1 cellular context compared by ENCODE assay signal in the genomic region with DNA sequence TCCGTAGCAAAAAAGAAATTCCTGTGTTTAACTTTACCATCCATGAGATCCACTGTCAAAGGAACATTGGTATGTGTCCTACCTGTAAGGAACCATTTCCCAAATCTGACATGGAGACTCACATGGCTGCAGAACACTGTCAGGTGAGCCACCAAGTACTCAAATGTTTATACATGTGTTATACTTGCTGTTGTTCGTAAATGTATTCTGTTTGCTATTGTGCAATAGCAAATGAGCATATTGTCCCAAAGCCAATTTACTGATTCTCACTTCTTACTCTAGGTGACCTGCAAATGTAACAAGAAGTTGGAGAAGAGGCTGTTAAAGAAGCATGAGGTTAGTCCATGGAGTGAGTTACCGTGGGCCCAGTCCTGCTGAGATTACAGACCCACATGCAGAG.
TF ChIP-seq lines count a peak whose summit lies in the region.

No MANE protein-coding gene starts in this region.

TF ChIP-seq in HepG2, 621 proteins besides CTCF, POLR2A, EP300 and RAD21:
- TF ChIP-seq U2AF2 (IDR thresholded peaks at IDR 0.05; ENCODE audit: low read depth, low read length), result no peak
- TF ChIP-seq CEBPB (IDR thresholded peaks at IDR 0.05; ENCODE audit: borderline replicate concordance, low read depth, low read length), result peak; percentile 87
- TF ChIP-seq ZNF788 (CRISPR knock-in tag; IDR thresholded peaks at IDR 0.05; ENCODE audit: borderline replicate concordance), result no peak
- no peak for TF ChIP-seq HDAC2 (CRISPR knock-in tag; IDR thresholded peaks at IDR 0.05)
- TF ChIP-seq, protein P1, sequence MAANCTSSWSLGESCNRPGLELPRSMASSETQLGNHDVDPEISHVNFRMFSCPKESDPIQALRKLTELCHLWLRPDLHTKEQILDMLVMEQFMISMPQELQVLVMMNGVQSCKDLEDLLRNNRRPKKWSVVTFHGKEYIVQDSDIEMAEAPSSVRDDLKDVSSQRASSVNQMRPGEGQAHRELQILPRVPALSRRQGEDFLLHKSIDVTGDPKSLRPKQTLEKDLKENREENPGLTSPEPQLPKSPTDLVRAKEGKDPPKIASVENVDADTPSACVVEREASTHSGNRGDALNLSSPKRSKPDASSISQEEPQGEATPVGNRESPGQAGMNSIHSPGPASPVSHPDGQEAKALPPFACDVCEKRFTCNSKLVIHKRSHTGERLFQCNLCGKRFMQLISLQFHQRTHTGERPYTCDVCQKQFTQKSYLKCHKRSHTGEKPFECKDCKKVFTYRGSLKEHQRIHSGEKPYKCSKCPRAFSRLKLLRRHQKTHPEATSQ (CRISPR knock-in tag; IDR thresholded peaks at IDR 0.05; ENCODE audit: borderline replicate concordance), result no peak
- no peak for TF ChIP-seq ZNF260 (CRISPR knock-in tag; IDR thresholded peaks at IDR 0.05; ENCODE audit: borderline replicate concordance, low read depth)
